Comparison of ENCODE assay signal across 1 cellular context in the genomic region with DNA sequence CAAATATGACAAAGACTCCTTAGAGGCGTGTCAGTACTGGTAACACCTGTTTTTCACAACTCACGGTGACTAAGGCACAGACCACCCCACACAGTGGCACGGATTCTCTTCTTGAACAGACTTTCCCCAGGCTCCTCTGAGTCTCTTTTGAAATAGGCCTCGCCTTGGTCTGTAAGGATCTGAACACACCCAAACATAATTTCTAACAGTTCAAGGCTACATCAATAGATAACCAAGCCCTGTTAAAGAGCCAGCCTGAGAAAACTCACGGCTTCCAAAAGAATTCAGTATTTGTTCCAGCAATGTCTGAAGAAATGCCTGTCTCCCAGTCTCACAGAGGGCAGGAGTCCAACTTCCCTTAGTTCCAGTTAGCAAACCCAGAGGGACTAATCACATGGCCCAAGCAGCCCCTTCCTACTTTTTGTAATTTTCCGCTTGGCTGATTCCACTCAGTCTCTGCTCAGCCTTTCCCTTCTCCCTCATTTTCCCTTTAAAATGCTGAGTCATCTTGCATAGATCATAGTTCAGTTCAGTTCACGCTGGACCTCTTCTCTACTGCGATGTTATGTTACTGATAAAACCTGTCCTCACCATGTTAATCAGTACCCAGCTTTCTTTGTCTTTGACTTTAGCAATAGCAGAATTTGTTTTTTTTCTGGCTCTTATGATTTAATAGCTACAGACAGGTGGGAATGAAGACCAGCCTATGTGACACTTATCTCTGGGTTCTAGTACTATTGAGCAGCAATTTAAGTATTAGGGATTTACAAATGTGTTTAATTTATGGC.
TF ChIP-seq lines count a peak whose summit lies in the region.

No MANE protein-coding gene starts in this region.

TF ChIP-seq in HepG2, 621 proteins besides CTCF, POLR2A, EP300 and RAD21 (continued from another document and continues in another):
- TF ChIP-seq, protein P1, sequence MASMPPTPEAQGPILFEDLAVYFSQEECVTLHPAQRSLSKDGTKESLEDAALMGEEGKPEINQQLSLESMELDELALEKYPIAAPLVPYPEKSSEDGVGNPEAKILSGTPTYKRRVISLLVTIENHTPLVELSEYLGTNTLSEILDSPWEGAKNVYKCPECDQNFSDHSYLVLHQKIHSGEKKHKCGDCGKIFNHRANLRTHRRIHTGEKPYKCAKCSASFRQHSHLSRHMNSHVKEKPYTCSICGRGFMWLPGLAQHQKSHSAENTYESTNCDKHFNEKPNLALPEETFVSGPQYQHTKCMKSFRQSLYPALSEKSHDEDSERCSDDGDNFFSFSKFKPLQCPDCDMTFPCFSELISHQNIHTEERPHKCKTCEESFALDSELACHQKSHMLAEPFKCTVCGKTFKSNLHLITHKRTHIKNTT (CRISPR knock-in tag; IDR thresholded peaks at IDR 0.05), result no peak
- TF ChIP-seq ZFP36 (IDR thresholded peaks at IDR 0.05; ENCODE audit: borderline replicate concordance, low read depth, low read length, partially characterized antibody) (no peak), ZNF562 (CRISPR knock-in tag; IDR thresholded peaks at IDR 0.05; ENCODE audit: borderline replicate concordance) (no peak), SOX5 (CRISPR knock-in tag; IDR thresholded peaks at IDR 0.05; ENCODE audit: borderline replicate concordance) (peak; percentile 93; the same call in 1 of the 2 replicates), SP2 (CRISPR knock-in tag; IDR thresholded peaks at IDR 0.05) (no peak), SMYD3 (CRISPR knock-in tag; IDR thresholded peaks at IDR 0.05) (no peak; the same call in 1 of the 2 replicates), RAD51 (IDR thresholded peaks at IDR 0.05; ENCODE audit: borderline replicate concordance) (peak; percentile 65), KDM6A (CRISPR knock-in tag; IDR thresholded peaks at IDR 0.05; ENCODE audit: low read depth) (peak; percentile 84), ZNF747 (CRISPR knock-in tag; IDR thresholded peaks at IDR 0.05; ENCODE audit: borderline replicate concordance) (no peak), HMG20A (CRISPR knock-in tag; IDR thresholded peaks at IDR 0.05; ENCODE audit: borderline replicate concordance) (0 out of 2 replicates have a peak, but pooled peaks have one; percentile 81), PITX1 (CRISPR knock-in tag; IDR thresholded peaks at IDR 0.05) (peak; percentile 66; the same call in 1 of the 2 replicates), ZNF460 (CRISPR knock-in tag; IDR thresholded peaks at IDR 0.05; ENCODE audit: borderline replicate concordance) (no peak), HDAC2 (CRISPR knock-in tag; IDR thresholded peaks at IDR 0.05) (peak; percentile 61; the same call in 1 of the 2 replicates), SKI (IDR thresholded peaks at IDR 0.05; ENCODE audit: partially characterized antibody) (peak; percentile 54), YY1 (IDR thresholded peaks at IDR 0.05; ENCODE audit: insufficient read depth, insufficient replicate concordance, low read depth, low read length) (peak; percentile 10), TBX2 (CRISPR knock-in tag; IDR thresholded peaks at IDR 0.05; ENCODE audit: borderline replicate concordance) (peak; percentile 47; the same call in 1 of the 2 replicates), HNF4A (CRISPR knock-in tag; IDR thresholded peaks at IDR 0.05) (peak; percentile 93), SIN3A (IDR thresholded peaks at IDR 0.05; ENCODE audit: borderline replicate concordance, low read depth, low read length) (no peak), ZNF775 (CRISPR knock-in tag; IDR thresholded peaks at IDR 0.05; ENCODE audit: borderline replicate concordance) (no peak), JUN (CRISPR knock-in tag; IDR thresholded peaks at IDR 0.05) (no peak), IRX3 (CRISPR knock-in tag; IDR thresholded peaks at IDR 0.05; ENCODE audit: borderline replicate concordance, low read depth) (no peak), RCOR2 (CRISPR knock-in tag; IDR thresholded peaks at IDR 0.05) (peak; percentile 77; the same call in 1 of the 2 replicates), ZNF552 (CRISPR knock-in tag; IDR thresholded peaks at IDR 0.05; ENCODE audit: borderline replicate concordance) (no peak), TEAD2 (CRISPR knock-in tag; IDR thresholded peaks at IDR 0.05) (no peak), FOXK2 (IDR thresholded peaks at IDR 0.05) (peak; percentile 51; the same call in 1 of the 2 replicates), PHF8 (CRISPR knock-in tag; IDR thresholded peaks at IDR 0.05) (no peak), NR3C1 (CRISPR knock-in tag; IDR thresholded peaks at IDR 0.05) (no peak), CBX5 (CRISPR knock-in tag; IDR thresholded peaks at IDR 0.05; ENCODE audit: borderline replicate concordance) (no peak), ZMYM2 (CRISPR knock-in tag; IDR thresholded peaks at IDR 0.05) (0 out of 2 replicates have a peak, but pooled peaks have one; percentile 67), ASH2L (IDR thresholded peaks at IDR 0.05; ENCODE audit: insufficient read length, low read depth, low read length) (peak; percentile 87), REXO4 (CRISPR knock-in tag; IDR thresholded peaks at IDR 0.05; ENCODE audit: borderline replicate concordance) (no peak)
- TF ChIP-seq, protein P2, sequence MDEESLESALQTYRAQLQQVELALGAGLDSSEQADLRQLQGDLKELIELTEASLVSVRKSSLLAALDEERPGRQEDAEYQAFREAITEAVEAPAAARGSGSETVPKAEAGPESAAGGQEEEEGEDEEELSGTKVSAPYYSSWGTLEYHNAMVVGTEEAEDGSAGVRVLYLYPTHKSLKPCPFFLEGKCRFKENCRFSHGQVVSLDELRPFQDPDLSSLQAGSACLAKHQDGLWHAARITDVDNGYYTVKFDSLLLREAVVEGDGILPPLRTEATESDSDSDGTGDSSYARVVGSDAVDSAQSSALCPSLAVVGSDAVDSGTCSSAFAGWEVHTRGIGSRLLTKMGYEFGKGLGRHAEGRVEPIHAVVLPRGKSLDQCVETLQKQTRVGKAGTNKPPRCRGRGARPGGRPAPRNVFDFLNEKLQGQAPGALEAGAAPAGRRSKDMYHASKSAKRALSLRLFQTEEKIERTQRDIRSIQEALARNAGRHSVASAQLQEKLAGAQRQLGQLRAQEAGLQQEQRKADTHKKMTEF (CRISPR knock-in tag; IDR thresholded peaks at IDR 0.05), result peak; percentile 80; the same call in 1 of the 2 replicates
- TF ChIP-seq, protein P3, sequence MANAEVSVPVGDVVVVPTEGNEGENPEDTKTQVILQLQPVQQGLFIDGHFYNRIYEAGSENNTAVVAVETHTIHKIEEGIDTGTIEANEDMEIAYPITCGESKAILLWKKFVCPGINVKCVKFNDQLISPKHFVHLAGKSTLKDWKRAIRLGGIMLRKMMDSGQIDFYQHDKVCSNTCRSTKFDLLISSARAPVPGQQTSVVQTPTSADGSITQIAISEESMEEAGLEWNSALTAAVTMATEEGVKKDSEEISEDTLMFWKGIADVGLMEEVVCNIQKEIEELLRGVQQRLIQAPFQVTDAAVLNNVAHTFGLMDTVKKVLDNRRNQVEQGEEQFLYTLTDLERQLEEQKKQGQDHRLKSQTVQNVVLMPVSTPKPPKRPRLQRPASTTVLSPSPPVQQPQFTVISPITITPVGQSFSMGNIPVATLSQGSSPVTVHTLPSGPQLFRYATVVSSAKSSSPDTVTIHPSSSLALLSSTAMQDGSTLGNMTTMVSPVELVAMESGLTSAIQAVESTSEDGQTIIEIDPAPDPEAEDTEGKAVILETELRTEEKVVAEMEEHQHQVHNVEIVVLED (CRISPR knock-in tag; IDR thresholded peaks at IDR 0.05; ENCODE audit: borderline replicate concordance), result no peak; the same call in 1 of the 2 replicates
- TF ChIP-seq, protein P4, sequence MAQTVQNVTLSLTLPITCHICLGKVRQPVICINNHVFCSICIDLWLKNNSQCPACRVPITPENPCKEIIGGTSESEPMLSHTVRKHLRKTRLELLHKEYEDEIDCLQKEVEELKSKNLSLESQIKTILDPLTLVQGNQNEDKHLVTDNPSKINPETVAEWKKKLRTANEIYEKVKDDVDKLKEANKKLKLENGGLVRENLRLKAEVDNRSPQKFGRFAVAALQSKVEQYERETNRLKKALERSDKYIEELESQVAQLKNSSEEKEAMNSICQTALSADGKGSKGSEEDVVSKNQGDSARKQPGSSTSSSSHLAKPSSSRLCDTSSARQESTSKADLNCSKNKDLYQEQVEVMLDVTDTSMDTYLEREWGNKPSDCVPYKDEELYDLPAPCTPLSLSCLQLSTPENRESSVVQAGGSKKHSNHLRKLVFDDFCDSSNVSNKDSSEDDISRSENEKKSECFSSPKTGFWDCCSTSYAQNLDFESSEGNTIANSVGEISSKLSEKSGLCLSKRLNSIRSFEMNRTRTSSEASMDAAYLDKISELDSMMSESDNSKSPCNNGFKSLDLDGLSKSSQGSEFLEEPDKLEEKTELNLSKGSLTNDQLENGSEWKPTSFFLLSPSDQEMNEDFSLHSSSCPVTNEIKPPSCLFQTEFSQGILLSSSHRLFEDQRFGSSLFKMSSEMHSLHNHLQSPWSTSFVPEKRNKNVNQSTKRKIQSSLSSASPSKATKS (CRISPR knock-in tag; IDR thresholded peaks at IDR 0.05), result no peak
- TF ChIP-seq, protein P5, sequence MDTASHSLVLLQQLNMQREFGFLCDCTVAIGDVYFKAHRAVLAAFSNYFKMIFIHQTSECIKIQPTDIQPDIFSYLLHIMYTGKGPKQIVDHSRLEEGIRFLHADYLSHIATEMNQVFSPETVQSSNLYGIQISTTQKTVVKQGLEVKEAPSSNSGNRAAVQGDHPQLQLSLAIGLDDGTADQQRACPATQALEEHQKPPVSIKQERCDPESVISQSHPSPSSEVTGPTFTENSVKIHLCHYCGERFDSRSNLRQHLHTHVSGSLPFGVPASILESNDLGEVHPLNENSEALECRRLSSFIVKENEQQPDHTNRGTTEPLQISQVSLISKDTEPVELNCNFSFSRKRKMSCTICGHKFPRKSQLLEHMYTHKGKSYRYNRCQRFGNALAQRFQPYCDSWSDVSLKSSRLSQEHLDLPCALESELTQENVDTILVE (CRISPR knock-in tag; IDR thresholded peaks at IDR 0.05), result peak; percentile 36; the same call in 1 of the 2 replicates
- TF ChIP-seq, protein P6, sequence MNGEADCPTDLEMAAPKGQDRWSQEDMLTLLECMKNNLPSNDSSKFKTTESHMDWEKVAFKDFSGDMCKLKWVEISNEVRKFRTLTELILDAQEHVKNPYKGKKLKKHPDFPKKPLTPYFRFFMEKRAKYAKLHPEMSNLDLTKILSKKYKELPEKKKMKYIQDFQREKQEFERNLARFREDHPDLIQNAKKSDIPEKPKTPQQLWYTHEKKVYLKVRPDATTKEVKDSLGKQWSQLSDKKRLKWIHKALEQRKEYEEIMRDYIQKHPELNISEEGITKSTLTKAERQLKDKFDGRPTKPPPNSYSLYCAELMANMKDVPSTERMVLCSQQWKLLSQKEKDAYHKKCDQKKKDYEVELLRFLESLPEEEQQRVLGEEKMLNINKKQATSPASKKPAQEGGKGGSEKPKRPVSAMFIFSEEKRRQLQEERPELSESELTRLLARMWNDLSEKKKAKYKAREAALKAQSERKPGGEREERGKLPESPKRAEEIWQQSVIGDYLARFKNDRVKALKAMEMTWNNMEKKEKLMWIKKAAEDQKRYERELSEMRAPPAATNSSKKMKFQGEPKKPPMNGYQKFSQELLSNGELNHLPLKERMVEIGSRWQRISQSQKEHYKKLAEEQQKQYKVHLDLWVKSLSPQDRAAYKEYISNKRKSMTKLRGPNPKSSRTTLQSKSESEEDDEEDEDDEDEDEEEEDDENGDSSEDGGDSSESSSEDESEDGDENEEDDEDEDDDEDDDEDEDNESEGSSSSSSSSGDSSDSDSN (CRISPR knock-in tag; IDR thresholded peaks at IDR 0.05), result no peak; the same call in 1 of the 2 replicates
- TF ChIP-seq, protein P7, sequence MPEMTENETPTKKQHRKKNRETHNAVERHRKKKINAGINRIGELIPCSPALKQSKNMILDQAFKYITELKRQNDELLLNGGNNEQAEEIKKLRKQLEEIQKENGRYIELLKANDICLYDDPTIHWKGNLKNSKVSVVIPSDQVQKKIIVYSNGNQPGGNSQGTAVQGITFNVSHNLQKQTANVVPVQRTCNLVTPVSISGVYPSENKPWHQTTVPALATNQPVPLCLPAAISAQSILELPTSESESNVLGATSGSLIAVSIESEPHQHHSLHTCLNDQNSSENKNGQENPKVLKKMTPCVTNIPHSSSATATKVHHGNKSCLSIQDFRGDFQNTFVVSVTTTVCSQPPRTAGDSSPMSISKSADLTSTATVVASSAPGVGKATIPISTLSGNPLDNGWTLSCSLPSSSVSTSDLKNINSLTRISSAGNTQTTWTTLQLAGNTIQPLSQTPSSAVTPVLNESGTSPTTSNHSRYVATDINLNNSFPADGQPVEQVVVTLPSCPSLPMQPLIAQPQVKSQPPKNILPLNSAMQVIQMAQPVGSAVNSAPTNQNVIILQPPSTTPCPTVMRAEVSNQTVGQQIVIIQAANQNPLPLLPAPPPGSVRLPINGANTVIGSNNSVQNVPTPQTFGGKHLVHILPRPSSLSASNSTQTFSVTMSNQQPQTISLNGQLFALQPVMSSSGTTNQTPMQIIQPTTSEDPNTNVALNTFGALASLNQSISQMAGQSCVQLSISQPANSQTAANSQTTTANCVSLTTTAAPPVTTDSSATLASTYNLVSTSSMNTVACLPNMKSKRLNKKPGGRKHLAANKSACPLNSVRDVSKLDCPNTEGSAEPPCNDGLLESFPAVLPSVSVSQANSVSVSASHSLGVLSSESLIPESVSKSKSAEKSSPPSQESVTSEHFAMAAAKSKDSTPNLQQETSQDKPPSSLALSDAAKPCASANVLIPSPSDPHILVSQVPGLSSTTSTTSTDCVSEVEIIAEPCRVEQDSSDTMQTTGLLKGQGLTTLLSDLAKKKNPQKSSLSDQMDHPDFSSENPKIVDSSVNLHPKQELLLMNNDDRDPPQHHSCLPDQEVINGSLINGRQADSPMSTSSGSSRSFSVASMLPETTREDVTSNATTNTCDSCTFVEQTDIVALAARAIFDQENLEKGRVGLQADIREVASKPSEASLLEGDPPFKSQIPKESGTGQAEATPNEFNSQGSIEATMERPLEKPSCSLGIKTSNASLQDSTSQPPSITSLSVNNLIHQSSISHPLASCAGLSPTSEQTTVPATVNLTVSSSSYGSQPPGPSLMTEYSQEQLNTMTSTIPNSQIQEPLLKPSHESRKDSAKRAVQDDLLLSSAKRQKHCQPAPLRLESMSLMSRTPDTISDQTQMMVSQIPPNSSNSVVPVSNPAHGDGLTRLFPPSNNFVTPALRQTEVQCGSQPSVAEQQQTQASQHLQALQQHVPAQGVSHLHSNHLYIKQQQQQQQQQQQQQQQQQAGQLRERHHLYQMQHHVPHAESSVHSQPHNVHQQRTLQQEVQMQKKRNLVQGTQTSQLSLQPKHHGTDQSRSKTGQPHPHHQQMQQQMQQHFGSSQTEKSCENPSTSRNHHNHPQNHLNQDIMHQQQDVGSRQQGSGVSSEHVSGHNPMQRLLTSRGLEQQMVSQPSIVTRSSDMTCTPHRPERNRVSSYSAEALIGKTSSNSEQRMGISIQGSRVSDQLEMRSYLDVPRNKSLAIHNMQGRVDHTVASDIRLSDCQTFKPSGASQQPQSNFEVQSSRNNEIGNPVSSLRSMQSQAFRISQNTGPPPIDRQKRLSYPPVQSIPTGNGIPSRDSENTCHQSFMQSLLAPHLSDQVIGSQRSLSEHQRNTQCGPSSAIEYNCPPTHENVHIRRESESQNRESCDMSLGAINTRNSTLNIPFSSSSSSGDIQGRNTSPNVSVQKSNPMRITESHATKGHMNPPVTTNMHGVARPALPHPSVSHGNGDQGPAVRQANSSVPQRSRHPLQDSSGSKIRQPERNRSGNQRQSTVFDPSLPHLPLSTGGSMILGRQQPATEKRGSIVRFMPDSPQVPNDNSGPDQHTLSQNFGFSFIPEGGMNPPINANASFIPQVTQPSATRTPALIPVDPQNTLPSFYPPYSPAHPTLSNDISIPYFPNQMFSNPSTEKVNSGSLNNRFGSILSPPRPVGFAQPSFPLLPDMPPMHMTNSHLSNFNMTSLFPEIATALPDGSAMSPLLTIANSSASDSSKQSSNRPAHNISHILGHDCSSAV (CRISPR knock-in tag; IDR thresholded peaks at IDR 0.05; ENCODE audit: borderline replicate concordance), result no peak
